8 cellular contexts compared by ENCODE assay signal in genomic region chr1:111619635-111620411, GRCh38. TPM values are rescaled to one million over a fixed set of nuclear protein-coding genes. Genes with fewer than 3 reads are reported as not detected.
DNase-seq lines count a peak whose midpoint lies in the region; ATAC-seq and TF ChIP-seq lines count a peak whose summit lies in the region.

RAP1A (plus strand) TSS chr1:111619789; CDS start chr1:111691361, 71,572 bp downstream.

- no peaks in the 10 kb centered on the region for H3K27me3 ChIP-seq in left ventricle myocardium inferior (ENCODE audit: low read depth)
- H3K27me3 ChIP-seq in upper lobe of left lung: no peaks in the 10 kb centered on the region

- peak within 1 kb of the TSS; percentile 92 for H3K27ac ChIP-seq in angular gyrus (ENCODE audit: low read depth, low read length)
- peak within 1 kb of the TSS; percentile 98 for H3K27ac ChIP-seq in left ventricle myocardium inferior (replicated peaks)
- H3K27ac ChIP-seq in upper lobe of left lung: peak within 1 kb of the TSS; percentile 98 to 99 (median 98)

- H3K27me3 Mint-ChIP-seq in progenitor cell of endocrine pancreas: peaks cover 10% of the 10 kb centered on the region

- 0 to 4% methylated on average over 13 to 32 of the region's 77 CpGs for WGBS in upper lobe of left lung, 2 donors

- H3K9me3 ChIP-seq in left ventricle myocardium inferior (replicated peaks) (no peaks in the 10 kb centered on the region), upper lobe of left lung (no peaks in the 10 kb centered on the region)

- peak in 1 of 4 donors; percentile 34 for TF ChIP-seq EP300 in upper lobe of left lung (IDR thresholded peaks at IDR 0.05)

- TF ChIP-seq POLR2A in upper lobe of left lung (IDR thresholded peaks at IDR 0.05): peak in 2 of 4 donors; percentile 54 to 86

- H3K9me3 Mint-ChIP-seq in progenitor cell of endocrine pancreas (ENCODE audit: low read depth): no peaks in the 10 kb centered on the region

- H3K4me1 ChIP-seq in left ventricle myocardium inferior: peaks cover 65% of the 10 kb centered on the region
- peaks cover 43 to 55% (median 54%) of the 10 kb centered on the region in 4 donors for H3K4me1 ChIP-seq in upper lobe of left lung

- no peaks in the 10 kb centered on the region for H3K36me3 Mint-ChIP-seq in progenitor cell of endocrine pancreas (ENCODE audit: insufficient read depth)

- DNase-seq in GM12865 (ENCODE audit: low read depth) (peak; percentile 96), NCI-H187 (lab: John Stamatoyannopoulos, UW) (peak; percentile 74 to 87), left ventricle myocardium inferior (peak; percentile 97), progenitor cell of endocrine pancreas (ENCODE audit: low spot score, unreplicated experiment) (peak; percentile 95), upper lobe of left lung (peak; percentile 97 to 99)

- H3K4me3 ChIP-seq in GM12865 (ENCODE audit: low read depth, low read length) (peak within 1 kb of the TSS; percentile 91), left ventricle myocardium inferior (peak within 1 kb of the TSS; percentile 87), upper lobe of left lung (peak within 1 kb of the TSS; percentile 76 to 87 (median 78))

- H3K36me3 ChIP-seq in left ventricle myocardium inferior (no peaks in the 10 kb centered on the region), upper lobe of left lung (no peaks in the 10 kb centered on the region)

- H3K4me1 Mint-ChIP-seq in progenitor cell of endocrine pancreas (ENCODE audit: low read depth): peaks cover 21% of the 10 kb centered on the region

- intact Hi-C loops in T-helper 2 cell treated with Interferon-gamma antibody and Interleukin-4, amounts not matched to agents 100 ng/mL and 5 ng/mL, for 36 hours (cut with micrococcal nuclease): loop anchor here (1.0 to 10.0 kb wide), 5 partner anchors 28 to 948 kb away; partner anchors contain the start of genes DDX20 and KCNA3
- intact Hi-C loops in left ventricle myocardium inferior (cut with micrococcal nuclease): no loop called here

- peak within 1 kb of the TSS; percentile 81 for H3K4me3 Mint-ChIP-seq in progenitor cell of endocrine pancreas (ENCODE audit: low read depth)

- peak; percentile 60 for ATAC-seq in HG02852 (IDR thresholded peaks at IDR 0.05; ENCODE audit: unreplicated experiment)
- peak; percentile 97 for ATAC-seq in upper lobe of left lung (ENCODE audit: low FRiP score in 2 of 2)

- peak within 1 kb of the TSS; percentile 17 for H3K27ac Mint-ChIP-seq in progenitor cell of endocrine pancreas

- no peak for TF ChIP-seq CTCF in GM12865 (IDR thresholded peaks at IDR 0.05; ENCODE audit: insufficient read depth, low read depth, low read length, missing control alignments)
- peak; percentile 9 for TF ChIP-seq CTCF in left ventricle myocardium inferior (IDR thresholded peaks at IDR 0.05; ENCODE audit: borderline replicate concordance)
- TF ChIP-seq CTCF in progenitor cell of endocrine pancreas (IDR thresholded peaks at IDR 0.05; ENCODE audit: unreplicated experiment): no peak
- TF ChIP-seq CTCF in upper lobe of left lung (IDR thresholded peaks at IDR 0.05): peak in 2 of 6 experiments; percentile 7 to 13

RNA-seq across cellular contexts. Expression of gene RAP1A, which starts in this region (rescaled TPM):
- 135 and 142 TPM in 2 replicates for total RNA-seq in T-helper 2 cell treated with Interferon-gamma antibody and Interleukin-4, amounts not matched to agents 100 ng/mL and 5 ng/mL, for 36 hours
- total RNA-seq in left ventricle myocardium inferior (112 TPM), progenitor cell of endocrine pancreas (36.6 and 38.8 TPM in 2 replicates), upper lobe of left lung (100 to 1,000 TPM in 2 of 6 donors, 10 to 100 TPM in 4; 16.8 to 115 (median 82.6) TPM)

Comparison
In these comparisons a context has a peak if more than half of its experiments do, and no peak if none do; other contexts are left out.
1. Peak in every context shown above with its lines: DNase-seq, ATAC-seq, H3K4me3 ChIP-seq and H3K27ac ChIP-seq.